In genomic region chr12:65163755-65164154, GRCh38 we compare ENCODE assay signal across 14 cellular contexts. TPM values are rescaled to one million over a fixed set of nuclear protein-coding genes. Genes with fewer than 3 reads are reported as not detected.
A peak's percentile ranks its signal among the peaks of the same experiment; 100 is the strongest.
DNase-seq lines count a peak whose midpoint lies in the region; ATAC-seq, FAIRE-seq and TF ChIP-seq lines count a peak whose summit lies in the region.
"Had no signal": no experiment of that assay in that cellular context is flagged by ENCODE, and none has a peak within 500 bp of the region (broad histone marks: within the 10 kb centered on the region; RNA-seq: fewer than 3 reads in every experiment).

No MANE protein-coding gene starts in this region.

- CTCF ChIA-PET in activated CD8-positive, alpha-beta memory T cell treated with anti-CD3 and anti-CD28 coated beads, Interleukin-2, amount 10 ng/mL, durations not matched to agents 7 days and 5 days (lab: Charles Lee) = interaction anchor here (1.3 kb wide), 1 partner anchor 41 kb away, joined by 4 read pairs; no protein-coding TSS in a partner anchor

- WGBS in small intestine, 3 donors = 27 to 55% (median 31%) methylated on average over 3 of the region's 3 CpGs
- 84 to 85% methylated on average over 3 of the region's 3 CpGs for WGBS in testis, 2 donors

- no peak for TF ChIP-seq POLR2A in testis (IDR thresholded peaks at IDR 0.05)

- H2AFZ ChIP-seq in GM23338 = no peak overlapping the region

- no peak overlapping the region for H3K27ac ChIP-seq in small intestine (ENCODE audit: low read depth in 1 of 2, low read length in 1 of 2)
- H3K27ac ChIP-seq in lower lobe of right lung = no peak overlapping the region
- no peak overlapping the region for H3K27ac ChIP-seq in GM23338 (ENCODE audit: low read depth)
- H3K27ac ChIP-seq in testis = no peak overlapping the region
- H3K27ac ChIP-seq: A549, sigmoid colon had no signal

- no peaks in the 10 kb centered on the region for H3K9me3 Mint-ChIP-seq in activated CD8-positive, alpha-beta memory T cell treated with anti-CD3 and anti-CD28 coated beads, Interleukin-2, amount 10 ng/mL, durations not matched to agents 7 days and 5 days (ENCODE audit: low read depth)
- peaks cover 1% of the 10 kb centered on the region; the same call in 2 of the 3 replicates for H3K9me3 Mint-ChIP-seq in GM23338
- H3K9me3 Mint-ChIP-seq: IgD-negative memory B cell had no signal

- H3K4me2 ChIP-seq in GM23338 = no peak overlapping the region
- H3K4me2 ChIP-seq: A549 had no signal

- no peaks in the 10 kb centered on the region for H3K79me2 ChIP-seq in GM23338 (replicated peaks; ENCODE audit: insufficient read depth)

- no peaks in the 10 kb centered on the region for H3K36me3 ChIP-seq in small intestine (ENCODE audit: control insufficient read depth in 2 of 2, insufficient read depth in 2 of 2, low read length in 2 of 2)
- H3K36me3 ChIP-seq in lower lobe of right lung = no peaks in the 10 kb centered on the region
- H3K36me3 ChIP-seq in GM23338 (ENCODE audit: insufficient read depth) = no peaks in the 10 kb centered on the region
- no peaks in the 10 kb centered on the region for H3K36me3 ChIP-seq in testis (ENCODE audit: low read depth, missing control alignments)
- H3K36me3 ChIP-seq: sigmoid colon had no signal

- TF ChIP-seq CTCF in lower lobe of right lung (IDR thresholded peaks at IDR 0.05) = no peak
- TF ChIP-seq CTCF in GM23338 (conservative IDR thresholded peaks at IDR 0.05; ENCODE audit: low read depth in 2 of 2) = no peak
- no peak for TF ChIP-seq CTCF in testis (IDR thresholded peaks at IDR 0.05)

- no peaks in the 10 kb centered on the region for H4K20me1 ChIP-seq in GM23338 (replicated peaks; ENCODE audit: insufficient read depth)

- H3K4me1 Mint-ChIP-seq in activated CD8-positive, alpha-beta memory T cell treated with anti-CD3 and anti-CD28 coated beads, Interleukin-2, amount 10 ng/mL, durations not matched to agents 7 days and 5 days = peaks cover 19% of the 10 kb centered on the region
- no peaks in the 10 kb centered on the region for H3K4me1 Mint-ChIP-seq in GM23338

- no peaks in the 10 kb centered on the region for H3F3A ChIP-seq in GM23338 (replicated peaks; ENCODE audit: low read depth)

- H3K4me1 ChIP-seq in small intestine (ENCODE audit: control insufficient read depth in 2 of 2, insufficient read depth in 1 of 2, low read depth in 1 of 2, low read length in 1 of 2) (no peaks in the 10 kb centered on the region), lower lobe of right lung (peaks cover 6% of the 10 kb centered on the region), GM23338 (ENCODE audit: insufficient read depth) (no peaks in the 10 kb centered on the region), testis (peaks cover 4% of the 10 kb centered on the region)
- H3K4me1 ChIP-seq: A549 had no signal

- DNase-seq in activated CD8-positive, alpha-beta memory T cell treated with anti-CD3 and anti-CD28 coated beads, Interleukin-2, amount 10 ng/mL, durations not matched to agents 7 days and 5 days = no peak
- no peak for DNase-seq in activated CD8-positive, alpha-beta memory T cell treated with anti-CD3 and anti-CD28 coated beads for 24 hours
- peak; percentile 65 for DNase-seq in small intestine
- no peak for DNase-seq in lower lobe of right lung
- DNase-seq in GM23338 (ENCODE audit: low spot score) = no peak
- no peak for DNase-seq in testis
- DNase-seq: anterior cingulate cortex, GOT3, sigmoid colon had no signal

- no peak for FAIRE-seq in small intestine (lab: Jason Lieb, UNC)
- FAIRE-seq: A549 had no signal

- H3K27ac Mint-ChIP-seq in activated CD8-positive, alpha-beta memory T cell treated with anti-CD3 and anti-CD28 coated beads, Interleukin-2, amount 10 ng/mL, durations not matched to agents 7 days and 5 days = peak overlapping the region; percentile 78
- no peak overlapping the region for H3K27ac Mint-ChIP-seq in GM23338
- H3K27ac Mint-ChIP-seq: IgD-negative memory B cell had no signal

- H3K27me3 ChIP-seq in small intestine (ENCODE audit: control insufficient read depth in 2 of 2, insufficient read depth in 2 of 2, low read length in 2 of 2) (no peaks in the 10 kb centered on the region), lower lobe of right lung (ENCODE audit: low read depth) (no peaks in the 10 kb centered on the region), GM23338 (ENCODE audit: insufficient read depth) (peaks cover 6% of the 10 kb centered on the region), testis (no peaks in the 10 kb centered on the region)

- ATAC-seq in activated CD8-positive, alpha-beta memory T cell treated with anti-CD3 and anti-CD28 coated beads, Interleukin-2, amount 10 ng/mL, durations not matched to agents 7 days and 5 days = peak; percentile 76
- ATAC-seq in HG02571 (IDR thresholded peaks at IDR 0.05; ENCODE audit: unreplicated experiment) = peak; percentile 61
- ATAC-seq in HG03457 (IDR thresholded peaks at IDR 0.05; ENCODE audit: unreplicated experiment) = peak; percentile 49
- ATAC-seq in lower lobe of right lung = no peak
- ATAC-seq in GM23338 = no peak
- ATAC-seq: A549 had no signal

- intact Hi-C loops in lower lobe of right lung (cut with DNase I) (no loop called here), testis (cut with DNase I; ENCODE audit: low total_unique reads) (no loop called here)

- H3K4me3 Mint-ChIP-seq in activated CD8-positive, alpha-beta memory T cell treated with anti-CD3 and anti-CD28 coated beads, Interleukin-2, amount 10 ng/mL, durations not matched to agents 7 days and 5 days = peak overlapping the region; percentile 33
- no peak overlapping the region for H3K4me3 Mint-ChIP-seq in GM23338
- H3K4me3 Mint-ChIP-seq: IgD-negative memory B cell had no signal

- H3K27me3 Mint-ChIP-seq in activated CD8-positive, alpha-beta memory T cell treated with anti-CD3 and anti-CD28 coated beads, Interleukin-2, amount 10 ng/mL, durations not matched to agents 7 days and 5 days = peaks cover 5% of the 10 kb centered on the region
- peaks cover 5% of the 10 kb centered on the region for H3K27me3 Mint-ChIP-seq in GM23338 (ENCODE audit: insufficient read depth, low read depth, poor library complexity)
- H3K27me3 Mint-ChIP-seq: IgD-negative memory B cell had no signal

- H3K4me3 ChIP-seq in small intestine (ENCODE audit: low read depth in 1 of 2, low read length in 2 of 2) (no peak overlapping the region), lower lobe of right lung (no peak overlapping the region), GM23338 (no peak overlapping the region), testis (no peak overlapping the region)
- H3K4me3 ChIP-seq: A549, sigmoid colon had no signal

- H3K36me3 Mint-ChIP-seq in activated CD8-positive, alpha-beta memory T cell treated with anti-CD3 and anti-CD28 coated beads, Interleukin-2, amount 10 ng/mL, durations not matched to agents 7 days and 5 days = peaks cover 2% of the 10 kb centered on the region
- H3K36me3 Mint-ChIP-seq in GM23338 (ENCODE audit: low read depth) = peaks cover under 1% of the 10 kb centered on the region; the same call in 1 of the 3 replicates
- H3K36me3 Mint-ChIP-seq: IgD-negative memory B cell had no signal

- H3K9me2 ChIP-seq in GM23338 (ENCODE audit: insufficient read depth) = no peaks in the 10 kb centered on the region

- no peaks in the 10 kb centered on the region for H3K9me3 ChIP-seq in small intestine (ENCODE audit: control insufficient read depth, low read depth)
- H3K9me3 ChIP-seq in lower lobe of right lung = no peaks in the 10 kb centered on the region
- no peaks in the 10 kb centered on the region for H3K9me3 ChIP-seq in testis
- H3K9me3 ChIP-seq: A549, sigmoid colon had no signal

TF ChIP-seq in GM23338, 12 proteins besides CTCF, POLR2A, EP300 and RAD21 (continues in another document):
- no peak for TF ChIP-seq JUNB (IDR thresholded peaks at IDR 0.05; ENCODE audit: unreplicated experiment)
- no peak for TF ChIP-seq ZNF331 (CRISPR knock-in tag; IDR thresholded peaks at IDR 0.05; ENCODE audit: low read depth)
- no peak for TF ChIP-seq EZH2 (IDR thresholded peaks at IDR 0.05; ENCODE audit: low read depth, unreplicated experiment)
- TF ChIP-seq EZH2phosphoT487 (IDR thresholded peaks at IDR 0.05; ENCODE audit: unreplicated experiment) = no peak
- TF ChIP-seq CREB1 (CRISPR knock-in tag; IDR thresholded peaks at IDR 0.05; ENCODE audit: low read depth) = no peak
- no peak for TF ChIP-seq ETS1 (IDR thresholded peaks at IDR 0.05)
- TF ChIP-seq NANOG (IDR thresholded peaks at IDR 0.05; ENCODE audit: borderline replicate concordance) = no peak
- TF ChIP-seq STAT1 (IDR thresholded peaks at IDR 0.05; ENCODE audit: unreplicated experiment) = no peak
- no peak for TF ChIP-seq POLR2AphosphoS5 (IDR thresholded peaks at IDR 0.05; ENCODE audit: low read depth)
- no peak for TF ChIP-seq ZNF114 (CRISPR knock-in tag; IDR thresholded peaks at IDR 0.05)

RNA-seq across cellular contexts. Expression of gene LEMD3, which starts 5.6 kb away (rescaled TPM):
- 10 to 100 TPM; 28.2 to 37.3 TPM for total RNA-seq in activated CD8-positive, alpha-beta memory T cell treated with anti-CD3 and anti-CD28 coated beads, Interleukin-2, amount 10 ng/mL, durations not matched to agents 7 days and 5 days
- polyA plus RNA-seq in small intestine (1 to 10 TPM; 4.9 to 7.3 (median 6.0) TPM), GM23338 (2016; fragmentation: Nextera tagmentation; extraction: Ambion mirVana) (12.6 and 15.4 TPM in 2 replicates), testis (ENCODE audit: insufficient read depth, low read depth, low replicate concordance) (38.7 TPM)
- total RNA-seq in lower lobe of right lung (31.9 TPM), testis (10 to 100 TPM; 72.4 to 92.4 TPM)
- total RNA-seq in GM23338 (2014; rRNA removed; shearing (Covaris generic)) = 38.3 and 56.7 TPM in 2 replicates

RNA-seq across cellular contexts. Expression of gene WIF1, which starts 42.6 kb away (rescaled TPM):
- not detected for total RNA-seq in activated CD8-positive, alpha-beta memory T cell treated with anti-CD3 and anti-CD28 coated beads, Interleukin-2, amount 10 ng/mL, durations not matched to agents 7 days and 5 days
- under 1 TPM in 1 of 3 donors, not detected in 2; 0.30 TPM for polyA plus RNA-seq in small intestine
- 97.0 TPM for total RNA-seq in lower lobe of right lung
- 3.1 and 4.1 TPM in 2 replicates for total RNA-seq in GM23338 (2014; rRNA removed; shearing (Covaris generic))
- polyA plus RNA-seq in GM23338 (2016; fragmentation: Nextera tagmentation; extraction: Ambion mirVana) = 4.2 and 4.9 TPM in 2 replicates
- total RNA-seq in testis = 1 to 10 TPM in 1 of 2 donors, under 1 TPM in 1; 0.87 to 4.5 TPM
- polyA plus RNA-seq in testis (ENCODE audit: insufficient read depth, low read depth, low replicate concordance) = 3.1 TPM
- total RNA-seq: activated CD8-positive, alpha-beta memory T cell treated with anti-CD3 and anti-CD28 coated beads for 36 hours; sigmoid colon had no signal
- polyA plus RNA-seq: A549, IgD-negative memory B cell had no signal

Comparison
In these comparisons a context has a peak if more than half of its experiments do, and no peak if none do; other contexts are left out.
1. ATAC-seq: peak in activated CD8-positive, alpha-beta memory T cell treated with anti-CD3 and anti-CD28 coated beads, Interleukin-2, amount 10 ng/mL, durations not matched to agents 7 days and 5 days (single experiment), HG02571 (single experiment) and HG03457 (single experiment); none in lower lobe of right lung (0 of 2) and GM23338 (single experiment).
2. RNA of gene WIF1, which starts 42.6 kb away (total RNA-seq): 97.0 TPM in lower lobe of right lung (single experiment); 0.87 to 4.5 TPM in testis, 3.1 to 4.1 TPM in GM23338 and not detected in activated CD8-positive, alpha-beta memory T cell treated with anti-CD3 and anti-CD28 coated beads, Interleukin-2, amount 10 ng/mL, durations not matched to agents 7 days and 5 days; every median in the first group is over 10 times any median in the second.